ENCODE assay signal across 25 cellular contexts in the genomic region with DNA sequence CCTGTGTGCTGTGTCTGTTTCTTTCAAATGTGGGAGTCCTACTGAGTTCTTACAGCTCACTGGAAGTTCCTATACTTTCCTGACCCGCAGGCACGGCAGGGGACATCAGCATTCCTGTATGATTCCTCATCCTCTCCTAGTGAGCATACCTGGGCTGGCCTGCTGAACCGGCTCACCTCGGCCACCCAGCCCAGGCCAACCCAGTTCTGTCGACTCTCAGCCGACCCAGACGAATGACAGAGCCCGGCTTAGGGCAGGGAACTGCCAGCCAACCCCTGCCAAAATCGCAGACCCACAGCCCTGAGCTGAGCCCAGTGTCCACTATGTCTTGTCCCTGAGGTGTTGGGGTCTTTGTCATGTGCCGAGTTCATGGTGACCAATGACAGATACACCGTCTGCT.
DNase-seq lines count a peak whose midpoint lies in the region; ATAC-seq, FAIRE-seq and TF ChIP-seq lines count a peak whose summit lies in the region.
"Had no signal": no experiment of that assay in that cellular context is flagged by ENCODE, and none has a peak within 500 bp of the region (broad histone marks: within the 10 kb centered on the region; RNA-seq: fewer than 3 reads in every experiment).

No MANE protein-coding gene starts in this region.

- TF ChIP-seq RAD21 in Ishikawa (IDR thresholded peaks at IDR 0.05; ENCODE audit: low read depth) (no peak), H1 (IDR thresholded peaks at IDR 0.05 in 1 of 2, conservative IDR thresholded peaks at IDR 0.05 in 1 of 2; ENCODE audit: low read depth in 2 of 2, low read length in 2 of 2) (peak in 1 of 2 experiments; percentile 15; a peak in 1 of 4 replicates)

- H3K23ac ChIP-seq in H1 (ENCODE audit: insufficient read length), result no peak overlapping the region

- TF ChIP-seq EP300 in Ishikawa (IDR thresholded peaks at IDR 0.05; ENCODE audit: borderline replicate concordance) (no peak), H1 (IDR thresholded peaks at IDR 0.05; ENCODE audit: borderline replicate concordance in 1 of 2, low read depth in 2 of 2, low read length in 2 of 2) (0 out of 3 replicates have a peak, but pooled peaks of 1 of the 2 experiments have one; percentile 17)

- H3K27me3 ChIP-seq in H1 (replicated peaks in 1 of 4; ENCODE audit: control insufficient read depth in 3 of 4, extremely low read depth in 1 of 4, insufficient read depth in 3 of 4, low read length in 3 of 4), result no peaks in the 10 kb centered on the region
- H3K27me3 ChIP-seq: brain microvascular endothelial cell, vagina had no signal

- POLR2A ChIA-PET in H1 (lab: Charles Lee; ENCODE audit: partially characterized antibody), result interaction anchor here (1.3 kb wide), 1 partner anchor 25 kb away, joined by 3 read pairs; no protein-coding TSS in a partner anchor

- peaks cover 2% of the 10 kb centered on the region; the same call in 1 of the 2 replicates for H3K23me2 ChIP-seq in H1 (ENCODE audit: low read depth, low read length)

- H2BK12ac ChIP-seq in H1 (ENCODE audit: low read depth, low read length), result peak overlapping the region; percentile 64; the same call in 1 of the 2 replicates

- no peak overlapping the region for H3K27ac ChIP-seq in H1 (ENCODE audit: low read depth, low read length)
- H3K27ac ChIP-seq: brain microvascular endothelial cell, prostate gland, skin epidermis, stomach, vagina had no signal

- no peak overlapping the region for H2AK5ac ChIP-seq in H1 (ENCODE audit: low read depth, low read length)

- FAIRE-seq in H1 (lab: Jason Lieb, UNC), result peak; percentile 62
- FAIRE-seq: GM12892 had no signal

- DNase-seq in Calu3 (peak; percentile 83), H1 (ENCODE audit: low read depth in 1 of 2, low spot score in 2 of 2) (peak; percentile 61 to 64), osteocyte (ENCODE audit: extremely low spot score, unreplicated experiment) (peak; percentile 69), NCI-H1694 treated with DMSO at 0.1 percent for 48 hours (lab: John Stamatoyannopoulos, UW) (no peak), pons (ENCODE audit: low spot score) (no peak), NCI-H1048 (lab: John Stamatoyannopoulos, UW) (no peak)
- DNase-seq: brain microvascular endothelial cell; CD4-positive, alpha-beta T cell; cortex of kidney; foreskin fibroblast; hippocampal formation; natural killer cell; NCI-H146; NCI-H2227 treated with DMSO at 0.1 percent for 48 hours; NCI-H774; stimulated activated CD4-positive, alpha-beta T cell treated with anti-CD3 and anti-CD28 coated beads, Interleukin-4, amount 100 ng/mL, for 24 hours; stomach had no signal

- no peaks in the 10 kb centered on the region for H4K20me1 ChIP-seq in H1 (replicated peaks in 1 of 2; ENCODE audit: control insufficient read depth in 1 of 2, insufficient read depth in 2 of 2, low read length in 2 of 2)

- 30% methylated on average over 11 of the region's 11 CpGs; no CpG with 5 or more reads in 1 of the 2 experiments for WGBS in H1 (ENCODE audit: extremely low coverage in 1 of 2, insufficient coverage in 1 of 2, insufficient read length in 1 of 2, insufficient replicate concordance in 2 of 2, low coverage in 1 of 2, low lambda C conversion rate in 2 of 2, missing lambda C conversion rate in 1 of 2), 2 experiments

- H3K18ac ChIP-seq in H1 (ENCODE audit: extremely low read depth, low read length), result no peak overlapping the region

- intact Hi-C loops in Calu3 (cut with micrococcal nuclease; ENCODE audit: unreplicated experiment), result loop anchor here (10.0 kb wide), 1 partner anchor 63 kb away; no protein-coding TSS in a partner anchor

- H4K8ac ChIP-seq in H1 (ENCODE audit: extremely low read depth, insufficient read depth, low read length), result peak overlapping the region; percentile 41; the same call in 1 of the 2 replicates

- no TSS peak for BruUV-seq in Calu3 (replicated peaks; lab: Mats Ljungman, UMichigan)

- no peaks in the 10 kb centered on the region for H3K79me1 ChIP-seq in H1 (ENCODE audit: low read depth, low read length)

- H3K4me3 ChIP-seq in H1 (ENCODE audit: extremely low read depth in 1 of 4, insufficient read depth in 2 of 4, low read depth in 3 of 4, low read length in 4 of 4), result 0 out of 8 replicates have a peak overlapping the region, but pooled peaks of 1 of the 4 experiments have one; percentile 4
- H3K4me3 ChIP-seq: prostate gland, skin epidermis, stomach, vagina had no signal

- no peaks in the 10 kb centered on the region for H3K27me3 Mint-ChIP-seq in Calu3 (ENCODE audit: unreplicated experiment)
- peaks cover 2% of the 10 kb centered on the region for H3K27me3 Mint-ChIP-seq in osteocyte (ENCODE audit: unreplicated experiment)
- H3K27me3 Mint-ChIP-seq: CD4-positive, alpha-beta T cell had no signal

- peak overlapping the region; percentile 86 for H2BK120ac ChIP-seq in H1 (replicated peaks; ENCODE audit: low read depth, low read length)

- no peak overlapping the region for H3K14ac ChIP-seq in H1 (ENCODE audit: insufficient read length)

- H3K4me2 ChIP-seq in H1 (ENCODE audit: insufficient read depth in 1 of 2, low read depth in 2 of 2, low read length in 2 of 2), result peak overlapping the region in 1 of 2 experiments; percentile 18; a peak in 2 of 4 replicates

- no peak overlapping the region for H4K5ac ChIP-seq in H1 (ENCODE audit: insufficient read length, low read depth, low read length)

- no peak overlapping the region for H2BK15ac ChIP-seq in H1 (ENCODE audit: low read length)

- peak overlapping the region; percentile 54 for H3K27ac Mint-ChIP-seq in Calu3 (ENCODE audit: unreplicated experiment)
- H3K27ac Mint-ChIP-seq in osteocyte (ENCODE audit: unreplicated experiment), result no peak overlapping the region
- H3K27ac Mint-ChIP-seq: activated T-helper 1 cell treated with anti-CD3 and anti-CD28 coated beads, Interleukin-12 subunit alpha, Interleukin-12 subunit beta, Interleukin-2, Interleukin-4 antibody, amounts not matched to agents 30 ng/mL and 10 ng/mL and 1 ng/mL, durations not matched to agents 14 hours and 24 hours and 36 hours; CD4-positive, alpha-beta T cell; natural killer cell; T-helper 2 cell treated with Interferon-gamma antibody and Interleukin-4, amounts not matched to agents 5 μg/mL and 100 μg/mL, for 36 hours had no signal

- peaks cover 3% of the 10 kb centered on the region for H3K9me3 Mint-ChIP-seq in Calu3 (ENCODE audit: low read depth, unreplicated experiment)
- no peaks in the 10 kb centered on the region for H3K9me3 Mint-ChIP-seq in osteocyte (ENCODE audit: unreplicated experiment)
- H3K9me3 Mint-ChIP-seq: activated T-helper 1 cell treated with anti-CD3 and anti-CD28 coated beads, Interleukin-12 subunit alpha, Interleukin-12 subunit beta, Interleukin-2, Interleukin-4 antibody, amounts not matched to agents 30 ng/mL and 10 ng/mL and 1 ng/mL, durations not matched to agents 14 hours and 24 hours and 36 hours; CD4-positive, alpha-beta T cell; natural killer cell; T-helper 2 cell treated with Interferon-gamma antibody and Interleukin-4, amounts not matched to agents 5 μg/mL and 100 μg/mL, for 36 hours had no signal

- no peaks in the 10 kb centered on the region for H3K36me3 ChIP-seq in H1 (ENCODE audit: control insufficient read depth in 2 of 4, insufficient read depth in 4 of 4, low read length in 3 of 4)
- H3K36me3 ChIP-seq: brain microvascular endothelial cell, prostate gland, stomach, vagina had no signal

- H3K9ac ChIP-seq in H1 (replicated peaks in 1 of 4; ENCODE audit: extremely low read depth in 1 of 4, low read depth in 3 of 4, low read length in 3 of 4), result no peak overlapping the region

- H3K79me2 ChIP-seq in H1 (ENCODE audit: control insufficient read depth in 1 of 2, insufficient read depth in 2 of 2, low read length in 2 of 2), result no peaks in the 10 kb centered on the region

- CTCF ChIA-PET in Calu3 (lab: Charles Lee) (interaction anchor here (0.7 to 1.2 kb wide), 2 partner anchors 60 to 138 kb away, joined by 3 to 4 read pairs; no protein-coding TSS in a partner anchor), H1 (lab: Charles Lee; ENCODE audit: partially characterized antibody) (no interaction called here)

- peaks cover 0 to 15% (median 5%) of the 10 kb centered on the region in 4 experiments; a peak in 5 of 7 replicates for H3K4me1 ChIP-seq in H1 (replicated peaks in 1 of 4; ENCODE audit: control insufficient read depth in 3 of 4, insufficient read depth in 4 of 4, low read length in 3 of 4)
- H3K4me1 ChIP-seq: prostate gland, stomach, vagina had no signal

- H3K4me1 Mint-ChIP-seq in Calu3 (ENCODE audit: low read depth, unreplicated experiment) (peaks cover 12% of the 10 kb centered on the region), osteocyte (ENCODE audit: unreplicated experiment) (no peaks in the 10 kb centered on the region)

- H2AFZ ChIP-seq in H1 (ENCODE audit: low read length), result no peak overlapping the region

- peak overlapping the region; percentile 87 for H4K91ac ChIP-seq in H1 (replicated peaks; ENCODE audit: insufficient read length, low read length)

- no peak overlapping the region for H2BK20ac ChIP-seq in H1 (ENCODE audit: low read length)

- H3K9me3 ChIP-seq in H1 (ENCODE audit: insufficient read depth in 2 of 2, low read depth in 1 of 2, low read length in 1 of 2), result no peaks in the 10 kb centered on the region
- H3K9me3 ChIP-seq: prostate gland, stomach, vagina had no signal

- no peak for ATAC-seq in GM21576 (IDR thresholded peaks at IDR 0.05; ENCODE audit: unreplicated experiment)
- ATAC-seq: natural killer cell had no signal

- TF ChIP-seq CTCF in Calu3 (IDR thresholded peaks at IDR 0.05; ENCODE audit: unreplicated experiment) (no peak), H1 (IDR thresholded peaks at IDR 0.05; ENCODE audit: control extremely low read depth in 1 of 3, insufficient read depth in 1 of 3, low read depth in 1 of 3, low read length in 3 of 3) (no peak), osteocyte (IDR thresholded peaks at IDR 0.05) (no peak)

- peak overlapping the region; percentile 76; the same call in 1 of the 2 replicates for H2BK5ac ChIP-seq in H1 (ENCODE audit: low read depth, low read length)

- no peak for TF ChIP-seq POLR2A in H1 (IDR thresholded peaks at IDR 0.05; ENCODE audit: control extremely low read depth in 1 of 2, low read depth in 2 of 2, low read length in 2 of 2)

- H3K4me3 Mint-ChIP-seq in Calu3 (ENCODE audit: low read depth, unreplicated experiment) (peak overlapping the region; percentile 11), osteocyte (ENCODE audit: unreplicated experiment) (no peak overlapping the region)
- H3K4me3 Mint-ChIP-seq: activated T-helper 1 cell treated with anti-CD3 and anti-CD28 coated beads, Interleukin-12 subunit alpha, Interleukin-12 subunit beta, Interleukin-2, Interleukin-4 antibody, amounts not matched to agents 30 ng/mL and 10 ng/mL and 1 ng/mL, durations not matched to agents 14 hours and 24 hours and 36 hours; CD4-positive, alpha-beta T cell; natural killer cell; T-helper 2 cell treated with Interferon-gamma antibody and Interleukin-4, amounts not matched to agents 5 μg/mL and 100 μg/mL, for 36 hours had no signal

- H3K36me3 Mint-ChIP-seq in Calu3 (ENCODE audit: insufficient read depth, unreplicated experiment) (peaks cover 5% of the 10 kb centered on the region), osteocyte (ENCODE audit: unreplicated experiment) (no peaks in the 10 kb centered on the region)
- H3K36me3 Mint-ChIP-seq: natural killer cell had no signal

- no peak overlapping the region for H3K4ac ChIP-seq in H1 (replicated peaks; ENCODE audit: insufficient read length, low read depth, low read length)

- H3K56ac ChIP-seq in H1 (replicated peaks; ENCODE audit: insufficient read length, low read depth, low read length), result no peak overlapping the region

Comparison
In these comparisons a context has a peak if more than half of its experiments do, and no peak if none do; other contexts are left out.
1. DNase-seq: peak in Calu3 (single experiment), H1 (2 of 2) and osteocyte (single experiment); none in NCI-H1694 treated with DMSO at 0.1 percent for 48 hours (single experiment), pons (single experiment) and NCI-H1048 (single experiment).